23 cellular contexts compared by ENCODE assay signal in the genomic region with DNA sequence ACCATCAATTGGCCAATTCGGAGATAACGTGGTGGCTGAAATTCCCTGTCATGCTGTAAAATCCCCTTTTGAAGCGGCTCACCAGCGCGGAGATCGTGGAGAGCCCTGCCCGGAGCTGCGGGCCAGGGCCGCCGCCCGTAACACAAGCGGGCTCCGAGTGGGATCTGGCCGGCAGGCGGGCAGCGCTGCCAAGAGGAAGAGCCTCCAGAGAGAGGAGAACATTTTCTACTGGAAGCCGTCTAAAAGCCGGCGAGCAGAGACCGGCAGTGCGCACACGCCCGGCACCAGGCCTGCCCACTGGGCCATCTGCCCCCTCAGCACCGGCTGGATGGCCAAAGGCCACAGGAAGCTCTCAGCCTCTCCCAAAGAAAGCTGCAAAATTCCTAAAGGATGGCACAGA. TPM values are rescaled to one million over a fixed set of nuclear protein-coding genes. Genes with fewer than 3 reads are reported as not detected.
DNase-seq lines count a peak whose midpoint lies in the region; ATAC-seq and TF ChIP-seq lines count a peak whose summit lies in the region.
"Had no signal": no experiment of that assay in that cellular context is flagged by ENCODE, and none has a peak within 500 bp of the region (broad histone marks: within the 10 kb centered on the region; RNA-seq: fewer than 3 reads in every experiment).

No MANE protein-coding gene starts in this region.

- H3K27me3 Mint-ChIP-seq in CD4-positive, alpha-beta memory T cell: no peaks in the 10 kb centered on the region
- H3K27me3 Mint-ChIP-seq: activated T-helper 17 cell treated with anti-CD3 and anti-CD28 coated beads, Interleukin-2, amount 50 U/mL, for 72 hours; stimulated activated naive CD8-positive, alpha-beta T cell treated with anti-CD3 and anti-CD28 coated beads, Interleukin-15, amount 100 ng/mL, for 72 hours had no signal

- no peak overlapping the region for H3K4me3 Mint-ChIP-seq in CD4-positive, alpha-beta memory T cell
- H3K4me3 Mint-ChIP-seq: activated T-helper 17 cell treated with anti-CD3 and anti-CD28 coated beads, Interleukin-2, amount 50 U/mL, for 72 hours; stimulated activated naive CD8-positive, alpha-beta T cell treated with anti-CD3 and anti-CD28 coated beads, Interleukin-15, amount 100 ng/mL, for 72 hours; T-helper 1 cell treated with Interleukin-12 subunit alpha and Interleukin-12 subunit beta and Interleukin-4 antibody, amounts not matched to agents 30 μg/mL and 1 μg/mL, for 36 hours had no signal

- no peak overlapping the region for H4K91ac ChIP-seq in trophoblast cell (ENCODE audit: low read depth, low read length)

- no peak overlapping the region for H2BK5ac ChIP-seq in trophoblast cell (ENCODE audit: low read depth, low read length, poor library complexity)

- CTCF ChIA-PET in CD4-positive, alpha-beta memory T cell (lab: Charles Lee; ENCODE audit: partially characterized antibody): interaction anchor here (1.6 kb wide), 1 partner anchor 99 kb away, joined by 5 read pairs; no protein-coding TSS in a partner anchor

- H3K4ac ChIP-seq in trophoblast cell (ENCODE audit: low read depth, low read length): peak overlapping the region; percentile 52

- TF ChIP-seq POLR2A in testis (IDR thresholded peaks at IDR 0.05): no peak

- H3K4me3 ChIP-seq in cardiac muscle cell: no peak overlapping the region
- H3K4me3 ChIP-seq in fibroblast of the aortic adventitia (ENCODE audit: low read depth, low read length): no peak overlapping the region
- H3K4me3 ChIP-seq in trophoblast cell (ENCODE audit: low read depth, low read length): no peak overlapping the region
- no peak overlapping the region for H3K4me3 ChIP-seq in testis
- H3K4me3 ChIP-seq in CD4-positive, alpha-beta memory T cell (ENCODE audit: low read length in 2 of 2): no peak overlapping the region
- H3K4me3 ChIP-seq: A549; BLaER1 treated with 17β-estradiol and CSF1 and Interleukin-3, amounts not matched to agents 10 nM and 100 nM; hepatocyte; left lung; SJSA1 had no signal

- H3K27ac ChIP-seq in cardiac muscle cell (peak overlapping the region; percentile 42), trophoblast cell (ENCODE audit: low read depth, low read length) (no peak overlapping the region), testis (peak overlapping the region; percentile 23 to 24)
- no peak overlapping the region for H3K27ac ChIP-seq in CD4-positive, alpha-beta memory T cell (ENCODE audit: low read depth, low read length)
- H3K27ac ChIP-seq: A549; BLaER1 treated with 17β-estradiol and CSF1 and Interleukin-3, amounts not matched to agents 10 nM and 100 nM; brain microvascular endothelial cell; hepatocyte; HL-60; left lung; SJSA1 had no signal

- H3K9me3 ChIP-seq in cardiac muscle cell (ENCODE audit: low read depth) (no peaks in the 10 kb centered on the region), trophoblast cell (ENCODE audit: insufficient read depth, low read depth, low read length) (peaks cover 2% of the 10 kb centered on the region), testis (no peaks in the 10 kb centered on the region)
- H3K9me3 ChIP-seq in CD4-positive, alpha-beta memory T cell (ENCODE audit: control insufficient read depth in 1 of 2, low read length in 2 of 2): no peaks in the 10 kb centered on the region
- H3K9me3 ChIP-seq: A549; BLaER1 treated with 17β-estradiol and CSF1 and Interleukin-3, amounts not matched to agents 10 nM and 100 nM; left lung; SJSA1 had no signal

- no peak overlapping the region for H3K9ac ChIP-seq in trophoblast cell (ENCODE audit: low read length)
- H3K9ac ChIP-seq: BLaER1 treated with 17β-estradiol and CSF1 and Interleukin-3, amounts not matched to agents 10 nM and 100 nM had no signal

- no peak overlapping the region for H3K23ac ChIP-seq in trophoblast cell (ENCODE audit: low read length)

- H3K36me3 ChIP-seq in cardiac muscle cell: peaks cover 29% of the 10 kb centered on the region
- peaks cover 55 to 65% of the 10 kb centered on the region in 2 experiments for H3K36me3 ChIP-seq in trophoblast cell (ENCODE audit: control insufficient read depth in 1 of 2, insufficient read depth in 2 of 2, low read length in 2 of 2)
- no peaks in the 10 kb centered on the region for H3K36me3 ChIP-seq in testis (ENCODE audit: low read depth, missing control alignments)
- peaks cover 24% of the 10 kb centered on the region for H3K36me3 ChIP-seq in CD4-positive, alpha-beta memory T cell (ENCODE audit: insufficient read depth, low read length)

- H2AK5ac ChIP-seq in trophoblast cell (ENCODE audit: low read length): no peak overlapping the region

- peaks cover 19 to 56% of the 10 kb centered on the region in 2 donors for H3K36me3 Mint-ChIP-seq in CD4-positive, alpha-beta memory T cell

- H3K27ac Mint-ChIP-seq in CD4-positive, alpha-beta memory T cell: peak overlapping the region in 2 of 7 donors; percentile 8 to 22
- H3K27ac Mint-ChIP-seq: activated T-helper 17 cell treated with anti-CD3 and anti-CD28 coated beads, Interleukin-2, amount 50 U/mL, for 72 hours; T-helper 1 cell treated with Interleukin-12 subunit alpha and Interleukin-12 subunit beta and Interleukin-4 antibody, amounts not matched to agents 30 μg/mL and 1 μg/mL, for 36 hours had no signal

- TF ChIP-seq CTCF in cardiac muscle cell (IDR thresholded peaks at IDR 0.05; ENCODE audit: low read depth, low read length) (no peak), fibroblast of the aortic adventitia (IDR thresholded peaks at IDR 0.05; ENCODE audit: insufficient read depth, low read length) (peak; percentile 8), testis (IDR thresholded peaks at IDR 0.05) (no peak)

- H3K27me3 ChIP-seq in cardiac muscle cell: no peaks in the 10 kb centered on the region
- no peaks in the 10 kb centered on the region for H3K27me3 ChIP-seq in trophoblast cell (ENCODE audit: insufficient read depth, low read length)
- H3K27me3 ChIP-seq in testis: no peaks in the 10 kb centered on the region
- H3K27me3 ChIP-seq in CD4-positive, alpha-beta memory T cell (ENCODE audit: insufficient read depth, low read length): no peaks in the 10 kb centered on the region
- H3K27me3 ChIP-seq: BLaER1 treated with 17β-estradiol and CSF1 and Interleukin-3, amounts not matched to agents 10 nM and 100 nM; brain microvascular endothelial cell; hepatocyte; left lung; SJSA1 had no signal

- no peak overlapping the region for H2BK120ac ChIP-seq in trophoblast cell (ENCODE audit: insufficient read depth, low read length, poor library complexity)

- no peak for ATAC-seq in HG03571 (IDR thresholded peaks at IDR 0.05; ENCODE audit: unreplicated experiment)
- ATAC-seq: A549; activated T-helper 17 cell treated with anti-CD3 and anti-CD28 coated beads, Interleukin-2, amount 50 U/mL, for 72 hours; left lung; stimulated activated naive CD8-positive, alpha-beta T cell treated with anti-CD3 and anti-CD28 coated beads, Interleukin-15, amount 100 ng/mL, for 72 hours had no signal

- H3K4me1 Mint-ChIP-seq in CD4-positive, alpha-beta memory T cell: peaks cover 22 to 52% (median 38%) of the 10 kb centered on the region in 4 donors

- peaks cover 11% of the 10 kb centered on the region for H3K79me2 ChIP-seq in trophoblast cell (ENCODE audit: control insufficient read depth, insufficient read depth, low read length, poor library complexity)

- no peaks in the 10 kb centered on the region for H3K79me1 ChIP-seq in trophoblast cell (ENCODE audit: low read length)

- POLR2A ChIA-PET in CD4-positive, alpha-beta memory T cell (lab: Charles Lee; ENCODE audit: partially characterized antibody): interaction anchor here (0.7 kb wide), 1 partner anchor 96 kb away, joined by 3 read pairs; no protein-coding TSS in a partner anchor

- WGBS in trophoblast cell (ENCODE audit: extremely low coverage, insufficient coverage, insufficient read length): no CpG with 5 or more reads among the region's 24 CpGs
- WGBS in testis, 2 donors: 44 to 60% methylated on average over 10 to 24 of the region's 24 CpGs

- H3K9me3 Mint-ChIP-seq in CD4-positive, alpha-beta memory T cell: no peaks in the 10 kb centered on the region
- H3K9me3 Mint-ChIP-seq: activated T-helper 17 cell treated with anti-CD3 and anti-CD28 coated beads, Interleukin-2, amount 50 U/mL, for 72 hours; neural crest cell; stimulated activated naive CD8-positive, alpha-beta T cell treated with anti-CD3 and anti-CD28 coated beads, Interleukin-15, amount 100 ng/mL, for 72 hours; T-helper 1 cell treated with Interleukin-12 subunit alpha and Interleukin-12 subunit beta and Interleukin-4 antibody, amounts not matched to agents 30 μg/mL and 1 μg/mL, for 36 hours had no signal

- no peak overlapping the region for H4K12ac ChIP-seq in trophoblast cell (ENCODE audit: low read depth, low read length)

- no peak overlapping the region for H4K8ac ChIP-seq in trophoblast cell (ENCODE audit: low read depth, low read length)

- no peak overlapping the region for H3K18ac ChIP-seq in trophoblast cell (ENCODE audit: low read length)

- peaks cover 20% of the 10 kb centered on the region for H3K4me1 ChIP-seq in cardiac muscle cell (ENCODE audit: low read depth)
- peaks cover 2 to 5% of the 10 kb centered on the region in 2 experiments for H3K4me1 ChIP-seq in trophoblast cell (ENCODE audit: control insufficient read depth in 1 of 2, insufficient read depth in 2 of 2, low read length in 2 of 2)
- peaks cover 41% of the 10 kb centered on the region for H3K4me1 ChIP-seq in testis
- peaks cover 7% of the 10 kb centered on the region for H3K4me1 ChIP-seq in CD4-positive, alpha-beta memory T cell (ENCODE audit: insufficient read depth, low read length)
- H3K4me1 ChIP-seq: A549 had no signal

- H3K14ac ChIP-seq in trophoblast cell (ENCODE audit: low read length): no peak overlapping the region

- intact Hi-C loops in cardiac septum (cut with DNase I) (no loop called here), testis (cut with DNase I; ENCODE audit: low total_unique reads) (no loop called here)
- intact Hi-C loops in CD4-positive, alpha-beta memory T cell (cut with micrococcal nuclease): no loop called here

- H2BK12ac ChIP-seq in trophoblast cell (ENCODE audit: low read length): no peak overlapping the region

- H3K4me2 ChIP-seq in trophoblast cell (ENCODE audit: low read length): no peak overlapping the region
- H3K4me2 ChIP-seq: A549; BLaER1 treated with 17β-estradiol and CSF1 and Interleukin-3, amounts not matched to agents 10 nM and 100 nM; hepatocyte had no signal

- no peak overlapping the region for H2AFZ ChIP-seq in trophoblast cell (ENCODE audit: insufficient read depth, low read length, poor library complexity)
- H2AFZ ChIP-seq: hepatocyte had no signal

- DNase-seq in cardiac muscle cell (ENCODE audit: low read depth in 1 of 2, low spot score in 1 of 2) (no peak), cardiac septum (ENCODE audit: low spot score) (no peak), fibroblast of the aortic adventitia (ENCODE audit: low read depth) (peak; percentile 39), trophoblast cell (no peak), testis (peak; percentile 50), NCI-H2171 (lab: John Stamatoyannopoulos, UW) (no peak)
- no peak for DNase-seq in CD4-positive, alpha-beta memory T cell
- DNase-seq: brain microvascular endothelial cell; IMR-90; left lung; NCI-H1436 treated with DMSO at 0.1 percent for 48 hours; NCI-H510A; NK-92 treated with Interleukin-12 subunit alpha and Interleukin-12 subunit beta, amount 100 ng/mL, for 24 hours; stimulated activated naive CD8-positive, alpha-beta T cell treated with anti-CD3 and anti-CD28 coated beads, Interleukin-15, amount 100 ng/mL, for 72 hours had no signal

RNA-seq across cellular contexts. Expression of a gene that starts 15.5 kb away (rescaled TPM):
- total RNA-seq in cardiac muscle cell (81.0 and 90.6 TPM in 2 replicates), cardiac septum (45.4 TPM), fibroblast of the aortic adventitia (ENCODE audit: low replicate concordance) (7.7 and 11.7 TPM in 2 replicates), testis (10 to 100 TPM; 91.6 to 99.0 TPM)
- polyA plus RNA-seq in cardiac muscle cell (40.2 and 56.0 TPM in 2 replicates), testis (ENCODE audit: insufficient read depth, low read depth, low replicate concordance) (88.8 TPM)
- polyA plus RNA-seq in trophoblast cell (2013): 137 and 143 TPM in 2 replicates
- 10 to 100 TPM; 67.6 to 87.6 TPM for total RNA-seq in CD4-positive, alpha-beta memory T cell
- polyA plus RNA-seq in CD4-positive, alpha-beta memory T cell: 10 to 100 TPM; 10.9 to 22.7 TPM

Comparison
In these comparisons a context has a peak if more than half of its experiments do, and no peak if none do; other contexts are left out.
1. DNase-seq: peak in fibroblast of the aortic adventitia (single experiment) and testis (single experiment); none in cardiac muscle cell (0 of 2), cardiac septum (single experiment), trophoblast cell (0 of 2), NCI-H2171 (single experiment) and CD4-positive, alpha-beta memory T cell (0 of 5).
2. H3K27ac ChIP-seq: peak in cardiac muscle cell (single experiment) and testis (2 of 2); none in trophoblast cell (single experiment) and CD4-positive, alpha-beta memory T cell (single experiment).